Comparison of ENCODE assay signal across 8 cellular contexts in genomic region chr9:2241461-2241874, GRCh38.
DNase-seq lines count a peak whose midpoint lies in the region; ATAC-seq and TF ChIP-seq lines count a peak whose summit lies in the region.

No MANE protein-coding gene starts in this region.

- H3K4me3 ChIP-seq in retinal pigment epithelial cell (ENCODE audit: low read length): peak overlapping the region; percentile 55

- DNase-seq in NCI-H2196 treated with DMSO at 0.1 percent for 48 hours (lab: John Stamatoyannopoulos, UW; ENCODE audit: unreplicated experiment) (peak; percentile 54), NCI-H2196 (lab: John Stamatoyannopoulos, UW; ENCODE audit: unreplicated experiment) (no peak), anterior cingulate cortex (lab: John Stamatoyannopoulos, UW) (peak in 41 of 58 donors; percentile 25 to 85 (median 63)), hypothalamus (lab: John Stamatoyannopoulos, UW) (peak in 33 of 51 donors; percentile 6 to 92 (median 55)), retinal pigment epithelial cell (ENCODE audit: low read depth) (peak; percentile 93), T-helper 9 cell (no peak), GM19238 (ENCODE audit: insufficient read length, low spot score) (no peak)

- TF ChIP-seq CTCF in retinal pigment epithelial cell (conservative IDR thresholded peaks at IDR 0.05; ENCODE audit: low read depth, low read length): peak; percentile 60

- ATAC-seq in HG03135 (IDR thresholded peaks at IDR 0.05; ENCODE audit: unreplicated experiment): peak; percentile 25

Comparison
In these comparisons a context has a peak if more than half of its experiments do, and no peak if none do; other contexts are left out.
1. DNase-seq: peak in NCI-H2196 treated with DMSO at 0.1 percent for 48 hours (single experiment), anterior cingulate cortex (41 of 58), hypothalamus (33 of 51) and retinal pigment epithelial cell (single experiment); none in NCI-H2196 (single experiment), T-helper 9 cell (single experiment) and GM19238 (single experiment).